ENCODE assay signal across 8 cellular contexts in the genomic region with DNA sequence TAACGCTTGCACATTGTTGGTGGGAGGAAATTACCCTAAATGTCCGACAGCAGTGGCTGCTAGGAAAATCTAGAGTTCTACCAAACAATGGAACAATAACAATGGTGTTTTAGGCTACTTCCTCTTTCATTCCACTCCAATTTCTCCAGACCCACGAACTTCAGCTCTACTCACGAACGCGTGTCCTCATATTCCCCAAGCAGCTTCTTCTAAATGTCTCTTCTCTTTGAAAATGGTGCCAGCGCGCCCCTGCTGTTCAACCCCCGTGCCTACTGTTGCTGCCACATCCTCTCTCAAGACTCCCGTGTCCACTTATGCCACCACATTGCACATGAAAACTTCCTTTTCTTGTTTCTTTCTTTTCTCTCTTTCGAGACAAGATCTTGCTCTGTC. TPM values are rescaled to one million over a fixed set of nuclear protein-coding genes. Genes with fewer than 3 reads are reported as not detected.
A peak's percentile ranks its signal among the peaks of the same experiment; 100 is the strongest.
DNase-seq lines count a peak whose midpoint lies in the region; ATAC-seq and TF ChIP-seq lines count a peak whose summit lies in the region.

No MANE protein-coding gene starts in this region.

- H3K18ac ChIP-seq in IMR-90 (ENCODE audit: low read depth, low read length) = no peak overlapping the region

- no peak overlapping the region for H3K14ac ChIP-seq in IMR-90 (replicated peaks; ENCODE audit: low read depth, low read length)

- DNase-seq in heart left ventricle (peak in 1 of 5 donors; percentile 13), cardiac septum (ENCODE audit: low spot score) (no peak), IMR-90 (no peak), MCF 10A (ENCODE audit: unreplicated experiment) (no peak), stomach (no peak), HuH-7.5 (ENCODE audit: low spot score) (no peak), NCI-H1436 treated with DMSO at 0.1 percent for 48 hours (lab: John Stamatoyannopoulos, UW) (no peak)
- DNase-seq in stimulated activated effector memory CD8-positive, alpha-beta T cell treated with anti-CD3 and anti-CD28 coated beads, Interleukin-12 subunit alpha, Interleukin-12 subunit beta, amount 100 ng/mL, for 72 hours (ENCODE audit: low spot score in 2 of 2) = no peak

- H4K91ac ChIP-seq in IMR-90 (ENCODE audit: insufficient read depth, low read depth, low read length) = no peak overlapping the region

- H2BK20ac ChIP-seq in IMR-90 (ENCODE audit: low read depth, low read length) = no peak overlapping the region

- CTCF ChIA-PET in IMR-90 (lab: Yijun Ruan, JAX) (interaction anchor here (1.0 kb wide), 1 partner anchor 15 kb away, joined by 3 read pairs; no protein-coding TSS in a partner anchor), MCF 10A (lab: Yijun Ruan, JAX) (interaction anchor here (0.6 to 2.4 kb wide), 12 partner anchors 8 to 605 kb away, joined by 3 to 15 read pairs (median 4); no protein-coding TSS in a partner anchor)

- H3K56ac ChIP-seq in IMR-90 (ENCODE audit: extremely low read depth, insufficient read depth, low read length) = no peak overlapping the region

- peaks cover 39% of the 10 kb centered on the region for H3K4me1 Mint-ChIP-seq in MCF 10A (ENCODE audit: insufficient read depth, unreplicated experiment)
- peaks cover 42% of the 10 kb centered on the region for H3K4me1 Mint-ChIP-seq in stimulated activated effector memory CD8-positive, alpha-beta T cell treated with anti-CD3 and anti-CD28 coated beads, Interleukin-12 subunit alpha, Interleukin-12 subunit beta, amount 100 ng/mL, for 72 hours

- no peaks in the 10 kb centered on the region for H3K9me3 Mint-ChIP-seq in MCF 10A (ENCODE audit: unreplicated experiment)
- H3K9me3 Mint-ChIP-seq in stimulated activated effector memory CD8-positive, alpha-beta T cell treated with anti-CD3 and anti-CD28 coated beads, Interleukin-12 subunit alpha, Interleukin-12 subunit beta, amount 100 ng/mL, for 72 hours = no peaks in the 10 kb centered on the region

- intact Hi-C loops in heart left ventricle (cut with DNase I) = loop anchor here in 1 of 10 donors (10.0 kb wide), 1 partner anchor 308 kb away; the partner anchor contains the start of gene ZFP62
- intact Hi-C loops in cardiac septum (cut with DNase I) = no loop called here
- intact Hi-C loops in IMR-90 (cut with micrococcal nuclease) = no loop called here
- intact Hi-C loops in MCF 10A (cut with micrococcal nuclease) = loop anchor here (1.0 to 2.0 kb wide), 2 partner anchors 16 to 34 kb away; no protein-coding TSS in a partner anchor
- intact Hi-C loops in stomach (cut with DNase I; ENCODE audit: low total_unique reads) = no loop called here

- no peak overlapping the region for H3K23ac ChIP-seq in IMR-90 (ENCODE audit: low read depth, low read length)

- peaks cover 2% of the 10 kb centered on the region; the same call in 1 of the 2 replicates for H3K9me1 ChIP-seq in IMR-90 (ENCODE audit: insufficient read depth, low read length)

- H2BK120ac ChIP-seq in IMR-90 (ENCODE audit: low read depth, low read length) = no peak overlapping the region

- H3K27me3 Mint-ChIP-seq in MCF 10A (ENCODE audit: insufficient read depth, unreplicated experiment) = no peaks in the 10 kb centered on the region

- peaks cover 11% of the 10 kb centered on the region for H3K36me3 Mint-ChIP-seq in MCF 10A (ENCODE audit: insufficient read depth, unreplicated experiment)
- peaks cover 22% of the 10 kb centered on the region for H3K36me3 Mint-ChIP-seq in stimulated activated effector memory CD8-positive, alpha-beta T cell treated with anti-CD3 and anti-CD28 coated beads, Interleukin-12 subunit alpha, Interleukin-12 subunit beta, amount 100 ng/mL, for 72 hours

- no peak overlapping the region for H2AK5ac ChIP-seq in IMR-90 (ENCODE audit: low read depth, low read length)

- no peaks in the 10 kb centered on the region for H4K20me1 ChIP-seq in IMR-90 (ENCODE audit: insufficient read depth, low read length)

- dilution Hi-C loops in IMR-90 (cut with HindIII; ENCODE audit: low sequenced_read_pairs, unreplicated experiment) = no loop called here

- H3K27ac ChIP-seq in heart left ventricle (peak overlapping the region in 8 of 12 donors; percentile 14 to 66 (median 51)), IMR-90 (ENCODE audit: insufficient read depth, low read length) (no peak overlapping the region), stomach (no peak overlapping the region)

- H3K4me3 ChIP-seq in heart left ventricle = peak overlapping the region in 6 of 12 donors; percentile 5 to 33 (median 20)
- H3K4me3 ChIP-seq in IMR-90 (ENCODE audit: insufficient read depth, low read depth, low read length) = no peak overlapping the region
- H3K4me3 ChIP-seq in stomach = no peak overlapping the region

- H3K4me3 Mint-ChIP-seq in MCF 10A (ENCODE audit: unreplicated experiment) = peak overlapping the region; percentile 84
- H3K4me3 Mint-ChIP-seq in stimulated activated effector memory CD8-positive, alpha-beta T cell treated with anti-CD3 and anti-CD28 coated beads, Interleukin-12 subunit alpha, Interleukin-12 subunit beta, amount 100 ng/mL, for 72 hours = peak overlapping the region; percentile 72

- TF ChIP-seq EP300 in stomach (IDR thresholded peaks at IDR 0.05) = no peak

- H3K27me3 ChIP-seq in heart left ventricle (peaks cover 23 to 87% (median 66%) of the 10 kb centered on the region in 9 donors), IMR-90 (ENCODE audit: control insufficient read depth, insufficient read depth, low read length) (no peaks in the 10 kb centered on the region), stomach (peaks cover 28 to 91% (median 73%) of the 10 kb centered on the region in 3 donors)

- no peak overlapping the region for H2AK9ac ChIP-seq in IMR-90 (replicated peaks; ENCODE audit: low read depth, low read length, poor library complexity)

- ATAC-seq in heart left ventricle (peak in 3 of 4 donors; percentile 24 to 65 (median 37)), IMR-90 (ENCODE audit: low read depth) (no peak)
- peak; percentile 7 for ATAC-seq in stimulated activated effector memory CD8-positive, alpha-beta T cell treated with anti-CD3 and anti-CD28 coated beads, Interleukin-12 subunit alpha, Interleukin-12 subunit beta, amount 100 ng/mL, for 72 hours

- no peak overlapping the region for H2BK5ac ChIP-seq in IMR-90 (ENCODE audit: low read depth, low read length, poor library complexity, severe bottlenecking)

- BruUV-seq in IMR-90 (replicated peaks; lab: Mats Ljungman, UMichigan) (no TSS peak), MCF 10A (replicated peaks; lab: Mats Ljungman, UMichigan) (no TSS peak)

- H3K9me3 ChIP-seq in heart left ventricle (no peaks in the 10 kb centered on the region), IMR-90 (ENCODE audit: control insufficient read depth, insufficient read depth, low read length) (no peaks in the 10 kb centered on the region), stomach (peaks cover 0 to 5% (median 0%) of the 10 kb centered on the region in 4 donors)

- TF ChIP-seq POLR2A in heart left ventricle (IDR thresholded peaks at IDR 0.05) (no peak), IMR-90 (IDR thresholded peaks at IDR 0.05; ENCODE audit: low read depth, low read length) (no peak), stomach (IDR thresholded peaks at IDR 0.05) (no peak)

- H4K8ac ChIP-seq in IMR-90 (ENCODE audit: low read depth in 2 of 2, low read length in 2 of 2) = no peak overlapping the region

- no peaks in the 10 kb centered on the region for H3K79me1 ChIP-seq in IMR-90 (ENCODE audit: low read depth in 1 of 2, low read length in 2 of 2)

- H3K36me3 ChIP-seq in heart left ventricle = no peaks in the 10 kb centered on the region
- H3K36me3 ChIP-seq in IMR-90 (ENCODE audit: control insufficient read depth, insufficient read depth, low read length) = no peaks in the 10 kb centered on the region
- H3K36me3 ChIP-seq in stomach = no peaks in the 10 kb centered on the region

- in situ Hi-C loops in IMR-90 (cut with MboI; ENCODE audit: low sequenced_read_pairs) = no loop called here

- no peak overlapping the region for H2BK15ac ChIP-seq in IMR-90 (ENCODE audit: low read depth, low read length)

- TF ChIP-seq CTCF in heart left ventricle (IDR thresholded peaks at IDR 0.05) (peak in 2 of 12 donors; percentile 7 to 28), IMR-90 (conservative IDR thresholded peaks at IDR 0.05; ENCODE audit: low read depth, low read length) (no peak), MCF 10A (IDR thresholded peaks at IDR 0.05; ENCODE audit: unreplicated experiment) (peak; percentile 16), stomach (IDR thresholded peaks at IDR 0.05) (no peak)

- H3K4ac ChIP-seq in IMR-90 (ENCODE audit: low read depth, low read length) = no peak overlapping the region

- H2AFZ ChIP-seq in IMR-90 (replicated peaks; ENCODE audit: low read length, poor library complexity) = peak overlapping the region; percentile 79

- peak overlapping the region; percentile 8 for H3K4me2 ChIP-seq in IMR-90 (ENCODE audit: low read depth, low read length)

- WGBS in heart left ventricle, 4 donors = 9 to 19% (median 11%) methylated on average over 11 of the region's 11 CpGs
- WGBS in IMR-90 (ENCODE audit: extremely low coverage in 2 of 2, insufficient read length in 1 of 2), 2 experiments = 8% methylated on average over 9 of the region's 11 CpGs; no CpG with 5 or more reads in 1 of the 2 experiments
- WGBS in stomach, 5 donors = 18 to 23% (median 20%) methylated on average over 11 of the region's 11 CpGs

- POLR2A ChIA-PET in IMR-90 (lab: Charles Lee; ENCODE audit: unreplicated experiment) = no interaction called here
- POLR2A ChIA-PET in MCF 10A (lab: Yijun Ruan, JAX) = interaction anchor here (0.6 to 3.6 kb wide), 15 partner anchors 10 to 371 kb away, joined by 3 to 34 read pairs (median 6); partner anchors contain the start of genes MGAT1, RACK1, TRIM41 and TRIM52

- H3K9ac ChIP-seq in IMR-90 (ENCODE audit: low read depth, low read length) = no peak overlapping the region

- TF ChIP-seq RAD21 in IMR-90 (IDR thresholded peaks at IDR 0.05; ENCODE audit: low read length) = no peak

- H3K27ac Mint-ChIP-seq in MCF 10A (ENCODE audit: low read depth, unreplicated experiment) = peak overlapping the region; percentile 46
- H3K27ac Mint-ChIP-seq in stimulated activated effector memory CD8-positive, alpha-beta T cell treated with anti-CD3 and anti-CD28 coated beads, Interleukin-12 subunit alpha, Interleukin-12 subunit beta, amount 100 ng/mL, for 72 hours = peak overlapping the region; percentile 92

- H3K4me1 ChIP-seq in heart left ventricle (peaks cover 0 to 27% (median 3%) of the 10 kb centered on the region in 12 donors), IMR-90 (ENCODE audit: control insufficient read depth, insufficient read depth, low read length) (peaks cover 4% of the 10 kb centered on the region; the same call in 1 of the 2 replicates), stomach (peaks cover 0 to 30% (median 18%) of the 10 kb centered on the region in 4 donors)

- no peak overlapping the region for H4K5ac ChIP-seq in IMR-90 (ENCODE audit: low read depth, low read length)

RNA-seq across cellular contexts. Expression of gene OR2V2, which starts 25.6 kb away (rescaled TPM):
- total RNA-seq in heart left ventricle = not detected
- not detected for polyA plus RNA-seq in heart left ventricle
- total RNA-seq in cardiac septum = not detected
- total RNA-seq in IMR-90 (2012; rRNA removed) = not detected in 2 replicates
- not detected in 2 replicates for polyA plus RNA-seq in IMR-90 (2012; rRNA removed)
- polyA plus RNA-seq in IMR-90 (2012; cell fraction: cytosol; rRNA removed) = not detected in 2 replicates
- polyA plus RNA-seq in IMR-90 (2012; cell fraction: nucleus; rRNA removed; ENCODE audit: low replicate concordance) = not detected in 2 replicates
- total RNA-seq in MCF 10A (2022) = not detected in 2 replicates
- total RNA-seq in stomach = not detected
- not detected for polyA plus RNA-seq in stomach

RNA-seq across cellular contexts. Expression of gene TRIM7, which starts 32.0 kb away (rescaled TPM):
- total RNA-seq in heart left ventricle = 10 to 100 TPM in 1 of 9 donors, 1 to 10 TPM in 8; 3.7 to 10.2 (median 6.7) TPM
- 10 to 100 TPM in 1 of 2 donors, 1 to 10 TPM in 1; 3.6 to 11.0 TPM for polyA plus RNA-seq in heart left ventricle
- total RNA-seq in cardiac septum = 6.4 TPM
- 0.54 and 0.83 TPM in 2 replicates for total RNA-seq in IMR-90 (2012; rRNA removed)
- 1.0 and 1.3 TPM in 2 replicates for polyA plus RNA-seq in IMR-90 (2012; rRNA removed)
- 1.6 and 1.8 TPM in 2 replicates for polyA plus RNA-seq in IMR-90 (2012; cell fraction: cytosol; rRNA removed)
- polyA plus RNA-seq in IMR-90 (2012; cell fraction: nucleus; rRNA removed; ENCODE audit: low replicate concordance) = 0.76 and 1.6 TPM in 2 replicates
- total RNA-seq in MCF 10A (2022) = 26.3 and 27.0 TPM in 2 replicates
- 1 to 10 TPM in 3 of 5 donors, under 1 TPM in 1, not detected in 1; 0.45 to 7.5 (median 3.4) TPM for total RNA-seq in stomach
- 10 to 100 TPM in 1 of 3 donors, 1 to 10 TPM in 1, under 1 TPM in 1; 0.93 to 20.4 (median 3.4) TPM for polyA plus RNA-seq in stomach

RNA-seq across cellular contexts. Expression of gene OR2V1, which starts 42.1 kb away (rescaled TPM):
- total RNA-seq in heart left ventricle = not detected
- polyA plus RNA-seq in heart left ventricle = not detected
- total RNA-seq in cardiac septum = not detected
- not detected in 2 replicates for total RNA-seq in IMR-90 (2012; rRNA removed)
- polyA plus RNA-seq in IMR-90 (2012; rRNA removed) = not detected in 2 replicates
- polyA plus RNA-seq in IMR-90 (2012; cell fraction: cytosol; rRNA removed) = not detected in 2 replicates
- not detected in 2 replicates for polyA plus RNA-seq in IMR-90 (2012; cell fraction: nucleus; rRNA removed; ENCODE audit: low replicate concordance)
- total RNA-seq in MCF 10A (2022) = not detected in 2 replicates
- not detected for total RNA-seq in stomach
- not detected for polyA plus RNA-seq in stomach

RNA-seq across cellular contexts. Expression of gene TRIM41, which starts 50.1 kb away (rescaled TPM):
- total RNA-seq in heart left ventricle (10 to 100 TPM; 12.3 to 27.3 (median 23.9) TPM), cardiac septum (33.0 TPM), IMR-90 (2012; rRNA removed) (5.9 and 6.9 TPM in 2 replicates), MCF 10A (2022) (42.8 and 49.4 TPM in 2 replicates), stomach (10 to 100 TPM in 4 of 5 donors, 1 to 10 TPM in 1; 2.3 to 70.4 (median 10.3) TPM)
- polyA plus RNA-seq in heart left ventricle (10 to 100 TPM; 20.2 TPM), IMR-90 (2012; rRNA removed) (15.7 and 16.9 TPM in 2 replicates), stomach (10 to 100 TPM; 13.8 to 26.1 (median 18.2) TPM)
- polyA plus RNA-seq in IMR-90 (2012; cell fraction: cytosol; rRNA removed) = 9.6 and 12.6 TPM in 2 replicates
- polyA plus RNA-seq in IMR-90 (2012; cell fraction: nucleus; rRNA removed; ENCODE audit: low replicate concordance) = 63.1 and 67.0 TPM in 2 replicates

Comparison
In these comparisons a context has a peak if more than half of its experiments do, and no peak if none do; other contexts are left out.
1. H3K27ac ChIP-seq: peak in heart left ventricle (8 of 12); none in IMR-90 (single experiment) and stomach (0 of 5).